9 cellular contexts compared by ENCODE assay signal in genomic region chr3:149152420-149152819, GRCh38. TPM values are rescaled to one million over a fixed set of nuclear protein-coding genes. Genes with fewer than 3 reads are reported as not detected.
DNase-seq lines count a peak whose midpoint lies in the region; ATAC-seq and TF ChIP-seq lines count a peak whose summit lies in the region.
"Had no signal": no experiment of that assay in that cellular context is flagged by ENCODE, and none has a peak within 500 bp of the region (broad histone marks: within the 10 kb centered on the region; RNA-seq: fewer than 3 reads in every experiment).

No MANE protein-coding gene starts in this region.

- H3K4me3 ChIP-seq in GM06990 (replicated peaks; ENCODE audit: low read depth, low read length) (no peak overlapping the region), esophagus muscularis mucosa (no peak overlapping the region), gastroesophageal sphincter (no peak overlapping the region)

- H3K9me3 ChIP-seq in esophagus muscularis mucosa (no peaks in the 10 kb centered on the region), gastroesophageal sphincter (no peaks in the 10 kb centered on the region)

- H3K36me3 Mint-ChIP-seq in central memory CD8-positive, alpha-beta T cell (ENCODE audit: insufficient read depth) = peaks cover 45% of the 10 kb centered on the region

- H3K27me3 ChIP-seq in GM06990 (replicated peaks; ENCODE audit: control insufficient read depth, insufficient read depth, low read length) (no peaks in the 10 kb centered on the region), esophagus muscularis mucosa (no peaks in the 10 kb centered on the region), gastroesophageal sphincter (no peaks in the 10 kb centered on the region)

- TF ChIP-seq EP300 in esophagus muscularis mucosa (IDR thresholded peaks at IDR 0.05) (no peak), gastroesophageal sphincter (IDR thresholded peaks at IDR 0.05) (no peak)

- H3K27me3 Mint-ChIP-seq in central memory CD8-positive, alpha-beta T cell = no peaks in the 10 kb centered on the region
- H3K27me3 Mint-ChIP-seq: IgD-negative memory B cell had no signal

- no peak overlapping the region for H3K27ac Mint-ChIP-seq in central memory CD8-positive, alpha-beta T cell (ENCODE audit: low read depth)

- no peak for TF ChIP-seq CTCF in GM06990 (IDR thresholded peaks at IDR 0.05; ENCODE audit: insufficient read depth, low read length, poor library complexity, severe bottlenecking)
- TF ChIP-seq CTCF in esophagus muscularis mucosa (IDR thresholded peaks at IDR 0.05) = no peak
- no peak for TF ChIP-seq CTCF in gastroesophageal sphincter (IDR thresholded peaks at IDR 0.05)

- intact Hi-C loops in esophagus muscularis mucosa (cut with DNase I) = no loop called here

- H3K27ac ChIP-seq in esophagus muscularis mucosa (replicated peaks in 1 of 4) (no peak overlapping the region), gastroesophageal sphincter (no peak overlapping the region)

- 78% methylated on average over 2 of the region's 2 CpGs for WGBS in esophagus muscularis mucosa
- WGBS in gastroesophageal sphincter (ENCODE audit: low coverage in 1 of 2), 2 donors = 45 to 65% methylated on average over 2 of the region's 2 CpGs

- H3K9me3 Mint-ChIP-seq in central memory CD8-positive, alpha-beta T cell = no peaks in the 10 kb centered on the region
- H3K9me3 Mint-ChIP-seq: IgD-negative memory B cell had no signal

- DNase-seq in GM06990 (ENCODE audit: extremely low read depth, insufficient read length) (peak; percentile 52), NCI-H1105 (lab: John Stamatoyannopoulos, UW) (no peak), COLO829 (ENCODE audit: low spot score) (no peak), esophagus muscularis mucosa (ENCODE audit: extremely low spot score) (no peak)
- DNase-seq in central memory CD8-positive, alpha-beta T cell (ENCODE audit: low spot score in 2 of 2) = no peak

- H3K36me3 ChIP-seq in GM06990 (ENCODE audit: control insufficient read depth, insufficient read depth, low read length) = peaks cover 4% of the 10 kb centered on the region
- H3K36me3 ChIP-seq in esophagus muscularis mucosa = peaks cover 3 to 64% (median 33%) of the 10 kb centered on the region in 4 donors
- peaks cover 0 to 83% of the 10 kb centered on the region in 2 donors for H3K36me3 ChIP-seq in gastroesophageal sphincter

- H3K4me1 ChIP-seq in esophagus muscularis mucosa (no peaks in the 10 kb centered on the region), gastroesophageal sphincter (no peaks in the 10 kb centered on the region)

- peaks cover 17% of the 10 kb centered on the region for H3K4me1 Mint-ChIP-seq in central memory CD8-positive, alpha-beta T cell

- TF ChIP-seq POLR2A in esophagus muscularis mucosa (IDR thresholded peaks at IDR 0.05; ENCODE audit: low read depth) (no peak), gastroesophageal sphincter (IDR thresholded peaks at IDR 0.05) (no peak)

- no peak overlapping the region for H3K4me3 Mint-ChIP-seq in central memory CD8-positive, alpha-beta T cell

- ATAC-seq in GM21360 (IDR thresholded peaks at IDR 0.05; ENCODE audit: unreplicated experiment) (peak; percentile 98), HG03460 (IDR thresholded peaks at IDR 0.05; ENCODE audit: unreplicated experiment) (peak; percentile 96), gastroesophageal sphincter (no peak)
- peak; percentile 75 for ATAC-seq in central memory CD8-positive, alpha-beta T cell (replicated peaks; ENCODE audit: extremely low read depth, poor library complexity, severe bottlenecking)

RNA-seq across cellular contexts. Expression of gene HPS3, which starts 23.0 kb away (rescaled TPM):
- total RNA-seq in esophagus muscularis mucosa = 10 to 100 TPM; 10.6 to 15.9 (median 12.4) TPM
- total RNA-seq in gastroesophageal sphincter = 10 to 100 TPM; 13.7 to 18.3 (median 14.7) TPM
